14 cellular contexts compared by ENCODE assay signal in the genomic region with DNA sequence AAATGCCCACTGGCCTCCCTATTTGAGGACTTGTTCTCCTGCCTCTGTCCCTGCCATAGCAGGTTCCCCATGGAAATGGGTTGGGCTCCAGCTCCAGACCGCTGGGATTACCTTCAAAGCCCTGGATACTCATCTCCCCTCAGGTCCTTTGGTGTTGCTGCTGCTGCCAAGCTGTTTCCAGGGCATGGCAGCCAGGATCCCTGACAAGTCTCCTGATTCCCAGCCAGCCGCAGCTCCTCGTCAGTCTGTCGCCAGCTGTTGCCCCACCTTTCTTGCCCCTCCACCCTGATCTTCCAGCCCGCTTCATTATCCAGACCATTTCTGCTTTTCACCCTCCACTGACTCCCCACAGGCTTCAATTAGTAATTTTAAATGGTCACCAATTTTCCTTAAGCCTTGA.
DNase-seq lines count a peak whose midpoint lies in the region; ATAC-seq, FAIRE-seq and TF ChIP-seq lines count a peak whose summit lies in the region.
"Had no signal": no experiment of that assay in that cellular context is flagged by ENCODE, and none has a peak within 500 bp of the region (broad histone marks: within the 10 kb centered on the region; RNA-seq: fewer than 3 reads in every experiment).

No MANE protein-coding gene starts in this region.

- H3K36me3 ChIP-seq in BLaER1 (no peaks in the 10 kb centered on the region), keratinocyte (ENCODE audit: control insufficient read depth in 2 of 2, extremely low read depth in 1 of 2, insufficient read depth in 2 of 2, low read length in 2 of 2) (no peaks in the 10 kb centered on the region)

- H3K79me2 ChIP-seq in keratinocyte (ENCODE audit: control insufficient read depth, insufficient read depth, low read length): no peaks in the 10 kb centered on the region

- H3K27ac Mint-ChIP-seq in activated T-cell treated with anti-CD3 and anti-CD28 coated beads, Interleukin-2, amount 50 U/mL, for 72 hours: no peak overlapping the region
- H3K27ac Mint-ChIP-seq: B cell; CD14-positive monocyte; CD8-positive, alpha-beta T cell had no signal

- H2AFZ ChIP-seq in keratinocyte (ENCODE audit: control insufficient read depth, low read length): no peak overlapping the region

- H3K27me3 Mint-ChIP-seq in activated T-cell treated with anti-CD3 and anti-CD28 coated beads, Interleukin-2, amount 50 U/mL, for 72 hours (ENCODE audit: low read depth): no peaks in the 10 kb centered on the region

- H3K4me1 Mint-ChIP-seq in activated T-cell treated with anti-CD3 and anti-CD28 coated beads, Interleukin-2, amount 50 U/mL, for 72 hours (ENCODE audit: low read depth): peaks cover 7% of the 10 kb centered on the region
- H3K4me1 Mint-ChIP-seq: CD14-positive monocyte had no signal

- peak; percentile 43 for FAIRE-seq in keratinocyte (lab: Jason Lieb, UNC)
- FAIRE-seq: A204.1 had no signal

- no peaks in the 10 kb centered on the region for H3K9me3 Mint-ChIP-seq in activated T-cell treated with anti-CD3 and anti-CD28 coated beads, Interleukin-2, amount 50 U/mL, for 72 hours
- H3K9me3 Mint-ChIP-seq: CD8-positive, alpha-beta T cell had no signal

- no peaks in the 10 kb centered on the region for H3K27me3 ChIP-seq in BLaER1
- no peaks in the 10 kb centered on the region for H3K27me3 ChIP-seq in keratinocyte (ENCODE audit: control insufficient read depth, extremely low read depth, insufficient read depth, low read length)

- H3K9me3 ChIP-seq in BLaER1 (no peaks in the 10 kb centered on the region), keratinocyte (ENCODE audit: control insufficient read depth, low read depth, low read length) (no peaks in the 10 kb centered on the region)

- no peak overlapping the region for H3K27ac ChIP-seq in BLaER1
- H3K27ac ChIP-seq in keratinocyte (ENCODE audit: control insufficient read depth, insufficient read depth, low read length): no peak overlapping the region
- H3K27ac ChIP-seq: HL-60 had no signal

- dilution Hi-C loops in keratinocyte (cut with MboI; ENCODE audit: extremely low pct_ligation_motif_present, low sequenced_read_pairs): no loop called here

- peak; percentile 50 for DNase-seq in NCI-H82 (lab: John Stamatoyannopoulos, UW)
- no peak for DNase-seq in NCI-H82 treated with DMSO at 0.1 percent for 48 hours (lab: John Stamatoyannopoulos, UW; ENCODE audit: unreplicated experiment)
- peak; percentile 58 for DNase-seq in D341Med (ENCODE audit: low spot score)
- DNase-seq in keratinocyte (ENCODE audit: low read depth, low spot score): no peak
- DNase-seq in activated T-cell treated with anti-CD3 and anti-CD28 coated beads, Interleukin-2, amount 50 U/mL, for 72 hours: no peak
- DNase-seq in stimulated activated CD8-positive, alpha-beta memory T cell treated with anti-CD3 and anti-CD28 coated beads, Interleukin-4, amount 100 ng/mL, for 48 hours: no peak
- DNase-seq: CD8-positive, alpha-beta T cell; COR-L47 had no signal

- H3K9ac ChIP-seq in BLaER1 (no peak overlapping the region), keratinocyte (ENCODE audit: control insufficient read depth, extremely low read depth, insufficient read depth, low read length) (no peak overlapping the region)

- H3K4me3 ChIP-seq in BLaER1: no peak overlapping the region
- H3K4me3 ChIP-seq in keratinocyte (ENCODE audit: control insufficient read depth in 2 of 3, extremely low read depth in 1 of 3, insufficient read depth in 2 of 3, low read depth in 1 of 3, low read length in 3 of 3): no peak overlapping the region

- H3K36me3 Mint-ChIP-seq in activated T-cell treated with anti-CD3 and anti-CD28 coated beads, Interleukin-2, amount 50 U/mL, for 72 hours (ENCODE audit: insufficient read depth in 2 of 2): no peaks in the 10 kb centered on the region
- H3K36me3 Mint-ChIP-seq: CD14-positive monocyte; CD8-positive, alpha-beta T cell had no signal

- peak overlapping the region; percentile 80 for H3K4me2 ChIP-seq in BLaER1
- no peak overlapping the region for H3K4me2 ChIP-seq in keratinocyte (ENCODE audit: control insufficient read depth, extremely low read depth, insufficient read depth, low read depth, low read length)

- no peak overlapping the region for H3K4me3 Mint-ChIP-seq in activated T-cell treated with anti-CD3 and anti-CD28 coated beads, Interleukin-2, amount 50 U/mL, for 72 hours
- H3K4me3 Mint-ChIP-seq: B cell; CD14-positive monocyte; CD8-positive, alpha-beta T cell had no signal

- peaks cover 73% of the 10 kb centered on the region for H3K4me1 ChIP-seq in BLaER1
- H3K4me1 ChIP-seq in keratinocyte (ENCODE audit: control insufficient read depth, extremely low read depth, insufficient read depth, low read length): peaks cover 49% of the 10 kb centered on the region

- no peak for ATAC-seq in activated T-cell treated with anti-CD3 and anti-CD28 coated beads, Interleukin-2, amount 50 U/mL, for 72 hours (replicated peaks in 1 of 2)
- ATAC-seq: CD8-positive, alpha-beta T cell; HCT116 had no signal

- no peaks in the 10 kb centered on the region for H3K9me1 ChIP-seq in keratinocyte (ENCODE audit: control insufficient read depth, extremely low read depth, insufficient read depth, low read length)

- no peak for TF ChIP-seq CTCF in keratinocyte (optimal IDR thresholded peaks at IDR 0.05 in 1 of 3, IDR thresholded peaks at IDR 0.05 in 1 of 3, conservative IDR thresholded peaks at IDR 0.05 in 1 of 3; ENCODE audit: extremely low read depth in 1 of 3, insufficient read depth in 2 of 3, low read length in 3 of 3)

- peaks cover 12% of the 10 kb centered on the region; the same call in 1 of the 2 replicates for H4K20me1 ChIP-seq in BLaER1
- H4K20me1 ChIP-seq in keratinocyte (ENCODE audit: control insufficient read depth, extremely low read depth, insufficient read depth, low read length): no peaks in the 10 kb centered on the region

Comparison
In these comparisons a context has a peak if more than half of its experiments do, and no peak if none do; other contexts are left out.
1. DNase-seq: peak in NCI-H82 (single experiment) and D341Med (single experiment); none in NCI-H82 treated with DMSO at 0.1 percent for 48 hours (single experiment), keratinocyte (single experiment), activated T-cell treated with anti-CD3 and anti-CD28 coated beads, Interleukin-2, amount 50 U/mL, for 72 hours (0 of 2) and stimulated activated CD8-positive, alpha-beta memory T cell treated with anti-CD3 and anti-CD28 coated beads, Interleukin-4, amount 100 ng/mL, for 48 hours (single experiment).